13 cellular contexts compared by ENCODE assay signal in genomic region chr1:65467536-65467935, GRCh38. TPM values are rescaled to one million over a fixed set of nuclear protein-coding genes. Genes with fewer than 3 reads are reported as not detected.
DNase-seq lines count a peak whose midpoint lies in the region; TF ChIP-seq lines count a peak whose summit lies in the region.
"Had no signal": no experiment of that assay in that cellular context is flagged by ENCODE, and none has a peak within 500 bp of the region (broad histone marks: within the 10 kb centered on the region; RNA-seq: fewer than 3 reads in every experiment).

No MANE protein-coding gene starts in this region.

- no peaks in the 10 kb centered on the region for H4K20me1 ChIP-seq in hepatocyte (ENCODE audit: insufficient read depth, poor library complexity, severe bottlenecking)

- DNase-seq in Caco-2 (peak; percentile 77 to 86), HuH-7 (ENCODE audit: low spot score) (peak; percentile 29), RPMI7951 (ENCODE audit: low read depth) (peak; percentile 15), hepatocyte (ENCODE audit: low spot score) (peak; percentile 83), SKM-1 treated with dmso at 0.1 percent for 144 hours (lab: John Stamatoyannopoulos, UW; ENCODE audit: unreplicated experiment) (no peak), T-helper 1 cell (no peak)
- DNase-seq in stimulated activated CD4-positive, alpha-beta T cell treated with anti-CD3 and anti-CD28 coated beads, Interleukin-15, amount 100 ng/mL, for 24 hours = no peak
- no peak for DNase-seq in activated CD4-positive, alpha-beta T cell treated with anti-CD3 and anti-CD28 coated beads, Interleukin-2, amount 50 U/mL, for 1 hour
- DNase-seq: caudate nucleus, heart left ventricle, trophoblast cell had no signal

- no peaks in the 10 kb centered on the region for H3K9me3 Mint-ChIP-seq in Caco-2 (ENCODE audit: unreplicated experiment)

- no peaks in the 10 kb centered on the region for H3K36me3 Mint-ChIP-seq in Caco-2 (ENCODE audit: insufficient read depth, unreplicated experiment)

- POLR2A ChIA-PET in Caco-2 (lab: Charles Lee) = no interaction called here

- peaks cover 14% of the 10 kb centered on the region for H3K4me1 Mint-ChIP-seq in Caco-2 (ENCODE audit: low read depth, unreplicated experiment)

- peak overlapping the region; percentile 54 for H3K4me2 ChIP-seq in hepatocyte

- CTCF ChIA-PET in Caco-2 (lab: Charles Lee) = interaction anchor here (0.6 to 1.5 kb wide), 5 partner anchors 8 to 220 kb away, joined by 3 to 7 read pairs (median 4); no protein-coding TSS in a partner anchor

- peak overlapping the region; percentile 40 for H2AFZ ChIP-seq in hepatocyte

- no peaks in the 10 kb centered on the region for H3K36me3 ChIP-seq in Caco-2 (ENCODE audit: control insufficient read depth, insufficient read depth, low read length)
- no peaks in the 10 kb centered on the region for H3K36me3 ChIP-seq in hepatocyte (replicated peaks; ENCODE audit: insufficient read depth, low read depth)
- H3K36me3 ChIP-seq: heart left ventricle had no signal

- H3K27me3 Mint-ChIP-seq in Caco-2 (ENCODE audit: insufficient read depth, unreplicated experiment) = no peaks in the 10 kb centered on the region

- intact Hi-C loops in Caco-2 (cut with micrococcal nuclease; ENCODE audit: unreplicated experiment) = loop anchor here (5.0 kb wide), 1 partner anchor 45 kb away; the partner anchor contains the start of genes LEPR and LEPROT

- H3K4me1 ChIP-seq in Caco-2 (peaks cover 36% of the 10 kb centered on the region), hepatocyte (ENCODE audit: insufficient read depth) (peaks cover 18% of the 10 kb centered on the region)

- H3K79me2 ChIP-seq in hepatocyte = no peaks in the 10 kb centered on the region

- H3K27ac ChIP-seq in hepatocyte = peak overlapping the region; percentile 52
- H3K27ac ChIP-seq: C4-2B, heart left ventricle, SK-N-MC had no signal

- H3K4me3 ChIP-seq in Caco-2 (ENCODE audit: low read depth, low read length) (no peak overlapping the region), hepatocyte (no peak overlapping the region)
- H3K4me3 ChIP-seq: heart left ventricle, SK-N-MC had no signal

- H3K4me3 Mint-ChIP-seq in Caco-2 (ENCODE audit: unreplicated experiment) = no peak overlapping the region

- no peaks in the 10 kb centered on the region for H3K27me3 ChIP-seq in Caco-2 (replicated peaks; ENCODE audit: control insufficient read depth, insufficient read depth, low read length)
- H3K27me3 ChIP-seq in hepatocyte = no peaks in the 10 kb centered on the region
- H3K27me3 ChIP-seq: heart left ventricle had no signal

- H3K9me2 ChIP-seq in hepatocyte (replicated peaks; ENCODE audit: insufficient read depth) = no peaks in the 10 kb centered on the region

- no TSS peak for BruUV-seq in Caco-2 (replicated peaks; lab: Mats Ljungman, UMichigan)

- no peak overlapping the region for H3K27ac Mint-ChIP-seq in Caco-2 (ENCODE audit: unreplicated experiment)

- TF ChIP-seq CTCF in Caco-2 (IDR thresholded peaks at IDR 0.05; ENCODE audit: insufficient read depth in 1 of 2, low read depth in 1 of 2, low read length in 1 of 2, severe bottlenecking in 1 of 2, unreplicated experiment in 1 of 2) = no peak
- no peak for TF ChIP-seq CTCF in hepatocyte (IDR thresholded peaks at IDR 0.05; ENCODE audit: poor library complexity)

- 9% methylated on average over 6 of the region's 6 CpGs for WGBS in hepatocyte (ENCODE audit: low lambda C conversion rate, missing lambda C conversion rate)

- H3K9me3 ChIP-seq in Caco-2 = no peaks in the 10 kb centered on the region
- no peaks in the 10 kb centered on the region for H3K9me3 ChIP-seq in hepatocyte (ENCODE audit: low read depth)

RNA-seq across cellular contexts. Expression of gene LEPR, which starts 47.1 kb away (rescaled TPM):
- total RNA-seq in Caco-2 (2022) (1.5 and 1.9 TPM in 2 replicates), hepatocyte (6.1 and 6.4 TPM in 2 replicates)
- total RNA-seq in RPMI7951 (2014; rRNA removed; shearing (Covaris generic)) = 8.5 and 10.9 TPM in 2 replicates
- polyA plus RNA-seq in hepatocyte = 1.3 and 4.1 TPM in 2 replicates

RNA-seq across cellular contexts. Expression of gene LEPROT, which starts 47.1 kb away (rescaled TPM):
- 32.9 and 37.6 TPM in 2 replicates for total RNA-seq in Caco-2 (2022)
- 42.7 and 56.4 TPM in 2 replicates for total RNA-seq in RPMI7951 (2014; rRNA removed; shearing (Covaris generic))
- total RNA-seq in hepatocyte = 91.6 and 97.0 TPM in 2 replicates
- 77.5 and 89.9 TPM in 2 replicates for polyA plus RNA-seq in hepatocyte

Comparison
In these comparisons a context has a peak if more than half of its experiments do, and no peak if none do; other contexts are left out.
1. DNase-seq: peak in Caco-2 (2 of 2), HuH-7 (single experiment), RPMI7951 (single experiment) and hepatocyte (single experiment); none in stimulated activated CD4-positive, alpha-beta T cell treated with anti-CD3 and anti-CD28 coated beads, Interleukin-15, amount 100 ng/mL, for 24 hours (single experiment), SKM-1 treated with dmso at 0.1 percent for 144 hours (single experiment), T-helper 1 cell (0 of 5) and activated CD4-positive, alpha-beta T cell treated with anti-CD3 and anti-CD28 coated beads, Interleukin-2, amount 50 U/mL, for 1 hour (single experiment).